ENCODE assay signal across 8 cellular contexts in genomic region chr10:4512557-4513286, GRCh38.
DNase-seq lines count a peak whose midpoint lies in the region; ATAC-seq, FAIRE-seq and TF ChIP-seq lines count a peak whose summit lies in the region.

No MANE protein-coding gene starts in this region.

- H3K4me1 ChIP-seq in foreskin keratinocyte (peaks cover 5% of the 10 kb centered on the region), skeletal muscle satellite cell (ENCODE audit: control insufficient read depth, insufficient read depth, low read length) (peaks cover 2% of the 10 kb centered on the region)

- no peak overlapping the region for H3K4me3 ChIP-seq in skeletal muscle satellite cell (ENCODE audit: low read length)

- DNase-seq in NCI-H82 (lab: John Stamatoyannopoulos, UW) (peak; percentile 51), NCI-H82 treated with DMSO at 0.1 percent for 48 hours (lab: John Stamatoyannopoulos, UW; ENCODE audit: unreplicated experiment) (no peak), RCC 7860 (ENCODE audit: low spot score) (peak; percentile 26), foreskin keratinocyte (peak; percentile 68 to 83), DMS79 (lab: John Stamatoyannopoulos, UW) (no peak), frontal cortex (ENCODE audit: low spot score in 2 of 2) (no peak)

- peak overlapping the region; percentile 9 for H3K4me2 ChIP-seq in skeletal muscle satellite cell (ENCODE audit: low read length)

- TF ChIP-seq CTCF in foreskin keratinocyte (conservative IDR thresholded peaks at IDR 0.05), result peak; percentile 92

- H3K9me3 ChIP-seq in skeletal muscle satellite cell (replicated peaks; ENCODE audit: low read length), result no peaks in the 10 kb centered on the region

- ATAC-seq in foreskin keratinocyte, result peak; percentile 60
- ATAC-seq in HG02571 (IDR thresholded peaks at IDR 0.05; ENCODE audit: unreplicated experiment), result no peak

- no peaks in the 10 kb centered on the region for H3K36me3 ChIP-seq in skeletal muscle satellite cell (ENCODE audit: insufficient read depth, low read length)

- peak overlapping the region; percentile 19 for H3K9ac ChIP-seq in skeletal muscle satellite cell (ENCODE audit: low read depth, low read length)

- no peaks in the 10 kb centered on the region for H3K27me3 ChIP-seq in foreskin keratinocyte
- H3K27me3 ChIP-seq in skeletal muscle satellite cell (ENCODE audit: control insufficient read depth, insufficient read depth, low read length), result no peaks in the 10 kb centered on the region

- FAIRE-seq in RCC 7860 (lab: Jason Lieb, UNC) (peak; percentile 17), frontal cortex (lab: Jason Lieb, UNC) (no peak)

- no peak overlapping the region for H3K27ac ChIP-seq in foreskin keratinocyte

Comparison
In these comparisons a context has a peak if more than half of its experiments do, and no peak if none do; other contexts are left out.
1. DNase-seq: peak in NCI-H82 (single experiment), RCC 7860 (single experiment) and foreskin keratinocyte (2 of 2); none in NCI-H82 treated with DMSO at 0.1 percent for 48 hours (single experiment), DMS79 (single experiment) and frontal cortex (0 of 2).